In genomic region chr2:101578671-101579070, GRCh38 we compare ENCODE assay signal across 27 cellular contexts.
"Had no signal": no experiment of that assay in that cellular context is flagged by ENCODE, and none has a peak within 500 bp of the region (broad histone marks: within the 10 kb centered on the region; RNA-seq: fewer than 3 reads in every experiment).

No MANE protein-coding gene starts in this region.

- FAIRE-seq: colon, endometrium, islet of Langerhans, keratinocyte had no signal

- H3K4me1 ChIP-seq: esophagus squamous epithelium, left lung, lower lobe of right lung had no signal

- H3K4me3 Mint-ChIP-seq: dendritic cell treated with granulocyte-macrophage colony-stimulating factor and Interleukin-4, amounts not matched to agents 40 ng/mL and 50 ng/mL, for 4 days; effector memory CD8-positive, alpha-beta T cell; endodermal cell; mesothelial cell of epicardium had no signal

- ATAC-seq: effector memory CD8-positive, alpha-beta T cell; esophagus mucosa; gastrocnemius medialis; heart right ventricle; left cardiac atrium; left lung; left ventricle myocardium superior; lower lobe of right lung; mucosa of descending colon had no signal

- H3K27ac Mint-ChIP-seq: dendritic cell treated with granulocyte-macrophage colony-stimulating factor and Interleukin-4, amounts not matched to agents 40 ng/mL and 50 ng/mL, for 4 days; endodermal cell; mesothelial cell of epicardium had no signal

- H3K36me3 ChIP-seq: esophagus squamous epithelium, gastrocnemius medialis, heart right ventricle, left lung, lower lobe of right lung had no signal

- H3K4me3 ChIP-seq: coronary artery, esophagus squamous epithelium, gastrocnemius medialis, heart right ventricle, left lung, lower lobe of right lung, mucosa of descending colon had no signal

- DNase-seq: effector CD8-positive, alpha-beta T cell; effector memory CD8-positive, alpha-beta T cell; endodermal cell; erythroblast; esophagus squamous epithelium; foreskin fibroblast; foreskin melanocyte; gastrocnemius medialis; glutamatergic neuron; head of caudate nucleus; heart right ventricle; hippocampal formation; left cardiac atrium; left lung; left ventricle myocardium superior; lower lobe of right lung; mesenchymal stem cell; mucosa of descending colon had no signal

- H3K27ac ChIP-seq: coronary artery, epithelial cell of prostate, esophagus squamous epithelium, gastrocnemius medialis, heart right ventricle, left lung, lower lobe of right lung had no signal

- H3K27me3 ChIP-seq: esophagus squamous epithelium, gastrocnemius medialis, left lung had no signal

- H3K9me3 ChIP-seq: esophagus squamous epithelium, gastrocnemius medialis, heart right ventricle, left lung, lower lobe of right lung, mucosa of descending colon had no signal

- H3K36me3 Mint-ChIP-seq: mesothelial cell of epicardium had no signal

- H3K9me3 Mint-ChIP-seq: dendritic cell treated with granulocyte-macrophage colony-stimulating factor and Interleukin-4, amounts not matched to agents 40 ng/mL and 50 ng/mL, for 4 days; effector memory CD8-positive, alpha-beta T cell; endodermal cell had no signal
